ENCODE assay signal across 21 cellular contexts in the genomic region with DNA sequence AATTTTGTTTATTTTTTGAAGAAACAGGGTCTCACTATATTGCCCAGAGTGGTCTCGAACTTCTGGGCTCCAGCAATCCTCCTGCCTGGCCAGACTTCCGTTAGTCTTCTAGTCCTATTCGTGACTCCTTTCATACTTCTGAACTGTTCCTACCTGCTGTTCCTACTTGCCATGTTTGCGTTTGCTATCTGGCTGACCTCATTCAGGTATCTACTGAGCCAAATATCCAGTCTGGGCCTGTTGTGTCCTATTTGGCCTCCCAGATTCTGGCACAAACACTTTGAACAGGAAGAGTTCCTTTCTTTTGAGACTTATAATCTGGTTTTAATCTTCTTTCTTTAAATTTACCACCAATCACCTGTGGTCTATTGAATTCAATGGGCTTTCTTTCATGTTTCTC. TPM values are rescaled to one million over a fixed set of nuclear protein-coding genes. Genes with fewer than 3 reads are reported as not detected.
DNase-seq lines count a peak whose midpoint lies in the region; ATAC-seq, FAIRE-seq and TF ChIP-seq lines count a peak whose summit lies in the region.
"Had no signal": no experiment of that assay in that cellular context is flagged by ENCODE, and none has a peak within 500 bp of the region (broad histone marks: within the 10 kb centered on the region; RNA-seq: fewer than 3 reads in every experiment).

No MANE protein-coding gene starts in this region.

- peaks cover 5% of the 10 kb centered on the region for H3K27me3 Mint-ChIP-seq in neural progenitor cell (ENCODE audit: insufficient read depth, low read depth)
- H3K27me3 Mint-ChIP-seq in activated CD4-positive, alpha-beta T cell treated with anti-CD3 and anti-CD28 coated beads, Interleukin-2, amount 10 ng/mL, durations not matched to agents 24 days and 14 days = peaks cover 16% of the 10 kb centered on the region

- RAD21 ChIA-PET in HCT116 (lab: Charles Lee; ENCODE audit: low non-redundant PET in 1 of 2, low total read pairs in 2 of 2, uncharacterized antibody in 2 of 2, unreplicated experiment in 2 of 2) = no interaction called here

- H3K4me3 ChIP-seq in HCT116 (replicated peaks in 1 of 2; ENCODE audit: low read depth in 1 of 2, low read length in 2 of 2) (no peak overlapping the region), K562 (no peak overlapping the region), neural progenitor cell (no peak overlapping the region)
- H3K4me3 ChIP-seq: PC-9, SJSA1 had no signal

- BruUV-seq in HCT116 (replicated peaks; lab: Mats Ljungman, UMichigan) (no TSS peak), K562 (replicated peaks; lab: Mats Ljungman, UMichigan) (no TSS peak)

- TF ChIP-seq CTCF in HCT116 (IDR thresholded peaks at IDR 0.05 in 2 of 3, conservative IDR thresholded peaks at IDR 0.05 in 1 of 3; ENCODE audit: borderline replicate concordance in 1 of 3, insufficient read depth in 1 of 3, low read depth in 2 of 3, low read length in 2 of 3) = no peak
- no peak for TF ChIP-seq CTCF in K562 (IDR thresholded peaks at IDR 0.05 in 2 of 3, conservative IDR thresholded peaks at IDR 0.05 in 1 of 3; ENCODE audit: insufficient read depth in 2 of 3, low read depth in 1 of 3, low read length in 3 of 3)
- no peak for TF ChIP-seq CTCF in neural progenitor cell (IDR thresholded peaks at IDR 0.05)

- peak overlapping the region; percentile 7 for H3K4me3 Mint-ChIP-seq in neural progenitor cell
- H3K4me3 Mint-ChIP-seq in activated CD4-positive, alpha-beta T cell treated with anti-CD3 and anti-CD28 coated beads, Interleukin-2, amount 10 ng/mL, durations not matched to agents 24 days and 14 days = no peak overlapping the region

- POLR2A ChIA-PET in HCT116 (lab: Charles Lee) = no interaction called here
- POLR2A ChIA-PET in K562 (lab: Yijun Ruan, JAX) = no interaction called here

- no peaks in the 10 kb centered on the region for H3K36me3 Mint-ChIP-seq in neural progenitor cell
- H3K36me3 Mint-ChIP-seq in activated CD4-positive, alpha-beta T cell treated with anti-CD3 and anti-CD28 coated beads, Interleukin-2, amount 10 ng/mL, durations not matched to agents 24 days and 14 days (ENCODE audit: low read depth) = no peaks in the 10 kb centered on the region

- H4K20me1 ChIP-seq in HCT116 (ENCODE audit: insufficient read depth) (no peaks in the 10 kb centered on the region), K562 (replicated peaks; ENCODE audit: control insufficient read depth, insufficient read depth, low read length) (no peaks in the 10 kb centered on the region), neural progenitor cell (ENCODE audit: low read depth) (no peaks in the 10 kb centered on the region)

- in situ Hi-C loops in K562 (cut with MboI) = no loop called here

- H3K9me1 ChIP-seq in K562 (ENCODE audit: control insufficient read depth, insufficient read depth, low read length) = no peaks in the 10 kb centered on the region

- CTCF ChIA-PET in HCT116 (lab: Charles Lee) = no interaction called here
- CTCF ChIA-PET in K562 (lab: Yijun Ruan, JAX; ENCODE audit: low intra/inter-chr PET ratio) = no interaction called here

- TF ChIP-seq EP300 in K562 (IDR thresholded peaks at IDR 0.05; ENCODE audit: low read length) = no peak

- no peak overlapping the region for H3K9ac ChIP-seq in HCT116 (ENCODE audit: low read length)
- no peak overlapping the region for H3K9ac ChIP-seq in K562 (ENCODE audit: insufficient read depth in 1 of 2, low read depth in 2 of 2, low read length in 2 of 2)
- H3K9ac ChIP-seq in neural progenitor cell = no peak overlapping the region

- H3K9me2 ChIP-seq in HCT116 (ENCODE audit: insufficient read depth) = no peaks in the 10 kb centered on the region

- no peaks in the 10 kb centered on the region for H3F3A ChIP-seq in neural progenitor cell (ENCODE audit: low read depth)

- H3K27ac ChIP-seq in HCT116 (ENCODE audit: low read depth, low read length) = no peak overlapping the region
- no peak overlapping the region for H3K27ac ChIP-seq in K562 (ENCODE audit: extremely low read depth, low read depth, low read length)
- no peak overlapping the region for H3K27ac ChIP-seq in neural progenitor cell
- H3K27ac ChIP-seq: PC-9, SJSA1 had no signal

- H3K9me3 ChIP-seq in HCT116 (ENCODE audit: control insufficient read depth in 1 of 2, insufficient read depth in 1 of 2, low read depth in 1 of 2, low read length in 2 of 2) = no peaks in the 10 kb centered on the region
- H3K9me3 ChIP-seq in K562 (replicated peaks; ENCODE audit: control insufficient read depth, insufficient read depth, low read depth, low read length) = no peaks in the 10 kb centered on the region
- H3K9me3 ChIP-seq in neural progenitor cell (ENCODE audit: low read depth) = no peaks in the 10 kb centered on the region
- H3K9me3 ChIP-seq: SJSA1 had no signal

- H2AFZ ChIP-seq in HCT116 (ENCODE audit: low read depth, low read length, poor library complexity, severe bottlenecking) = peak overlapping the region; percentile 40
- H2AFZ ChIP-seq in K562 (ENCODE audit: low read depth, low read length) = peak overlapping the region; percentile 44; the same call in 1 of the 2 replicates
- no peak overlapping the region for H2AFZ ChIP-seq in neural progenitor cell (replicated peaks)
- H2AFZ ChIP-seq: PC-9 had no signal

- peaks cover 0 to 2% of the 10 kb centered on the region in 2 experiments; a peak in 1 of 4 replicates for H3K4me1 ChIP-seq in HCT116 (ENCODE audit: control insufficient read depth in 1 of 2, insufficient read depth in 2 of 2, low read length in 2 of 2)
- H3K4me1 ChIP-seq in K562 (replicated peaks in 1 of 2; ENCODE audit: control insufficient read depth in 2 of 2, insufficient read depth in 2 of 2, low read length in 2 of 2) = peaks cover 3 to 15% of the 10 kb centered on the region in 2 experiments; a peak in 4 of 5 replicates
- no peaks in the 10 kb centered on the region for H3K4me1 ChIP-seq in neural progenitor cell
- H3K4me1 ChIP-seq: SJSA1 had no signal

- no peak overlapping the region for H3K27ac Mint-ChIP-seq in neural progenitor cell
- no peak overlapping the region for H3K27ac Mint-ChIP-seq in activated CD4-positive, alpha-beta T cell treated with anti-CD3 and anti-CD28 coated beads, Interleukin-2, amount 10 ng/mL, durations not matched to agents 24 days and 14 days

- TF ChIP-seq RAD21 in HCT116 (IDR thresholded peaks at IDR 0.05; ENCODE audit: low read depth) = no peak
- TF ChIP-seq RAD21 in K562 (CRISPR knock-in tag; conservative IDR thresholded peaks at IDR 0.05 in 1 of 2, IDR thresholded peaks at IDR 0.05 in 1 of 2) = no peak

- intact Hi-C loops in HCT116 (cut with micrococcal nuclease) = no loop called here
- intact Hi-C loops in K562 (cut with micrococcal nuclease) = no loop called here
- intact Hi-C loops in activated CD4-positive, alpha-beta T cell treated with anti-CD3 and anti-CD28 coated beads, Interleukin-2, amount 10 ng/mL, durations not matched to agents 24 days and 14 days (cut with micrococcal nuclease) = no loop called here

- no peaks in the 10 kb centered on the region for H3K27me3 ChIP-seq in HCT116 (ENCODE audit: insufficient read depth, low read length)
- no peaks in the 10 kb centered on the region for H3K27me3 ChIP-seq in K562 (ENCODE audit: control insufficient read depth in 2 of 2, insufficient read depth in 2 of 2, low read length in 2 of 2)
- H3K27me3 ChIP-seq in neural progenitor cell = no peaks in the 10 kb centered on the region

- FAIRE-seq in K562 (lab: Jason Lieb, UNC) = no peak
- FAIRE-seq: A204.1 had no signal

- TF ChIP-seq POLR2A in HCT116 (IDR thresholded peaks at IDR 0.05; ENCODE audit: borderline replicate concordance, extremely low read depth, insufficient read depth, insufficient read length) (no peak), K562 (conservative IDR thresholded peaks at IDR 0.05) (no peak)

- no peaks in the 10 kb centered on the region for H3K79me2 ChIP-seq in HCT116 (ENCODE audit: insufficient read depth, low read length)
- no peaks in the 10 kb centered on the region for H3K79me2 ChIP-seq in K562 (ENCODE audit: control insufficient read depth, insufficient read depth, low read length)
- H3K79me2 ChIP-seq in neural progenitor cell (ENCODE audit: low read depth) = no peaks in the 10 kb centered on the region

- H3K4me1 Mint-ChIP-seq in neural progenitor cell = peaks cover 6% of the 10 kb centered on the region
- no peaks in the 10 kb centered on the region for H3K4me1 Mint-ChIP-seq in activated CD4-positive, alpha-beta T cell treated with anti-CD3 and anti-CD28 coated beads, Interleukin-2, amount 10 ng/mL, durations not matched to agents 24 days and 14 days

- peaks cover 2% of the 10 kb centered on the region for H3K9me3 Mint-ChIP-seq in neural progenitor cell
- H3K9me3 Mint-ChIP-seq in activated CD4-positive, alpha-beta T cell treated with anti-CD3 and anti-CD28 coated beads, Interleukin-2, amount 10 ng/mL, durations not matched to agents 24 days and 14 days = no peaks in the 10 kb centered on the region

- DNase-seq in HCT116 (ENCODE audit: low read depth, low spot score) = no peak
- DNase-seq in K562 (ENCODE audit: extremely low read depth in 1 of 4, low spot score in 3 of 4) = no peak
- no peak for DNase-seq in neural progenitor cell (ENCODE audit: low spot score)
- no peak for DNase-seq in activated CD4-positive, alpha-beta T cell treated with anti-CD3 and anti-CD28 coated beads, Interleukin-2, amount 10 ng/mL, durations not matched to agents 24 days and 14 days
- no peak for DNase-seq in A172 (ENCODE audit: low spot score)
- DNase-seq: DMS79, KG1, NCI-H1105, NCI-H146, NCI-H2029, NCI-H2227 treated with DMSO at 0.1 percent for 48 hours, NCI-H510A, NCI-H748 treated with DMSO at 0.1 percent for 48 hours, PC-9 had no signal

- H3K36me3 ChIP-seq in HCT116 (ENCODE audit: control insufficient read depth in 1 of 2, insufficient read depth in 2 of 2, low read length in 2 of 2) (no peaks in the 10 kb centered on the region), K562 (ENCODE audit: control insufficient read depth, insufficient read depth, low read length) (no peaks in the 10 kb centered on the region), neural progenitor cell (no peaks in the 10 kb centered on the region)
- H3K36me3 ChIP-seq: SJSA1 had no signal

- no peak for ATAC-seq in HCT116
- no peak for ATAC-seq in K562
- peak; percentile 97 for ATAC-seq in esophagus mucosa
- no peak for ATAC-seq in activated CD4-positive, CD25-positive, alpha-beta regulatory T cell treated with anti-CD3 and anti-CD28 coated beads, Interleukin-2, amount 50 U/mL, for 24 hours
- no peak for ATAC-seq in HG03457 (IDR thresholded peaks at IDR 0.05; ENCODE audit: unreplicated experiment)

- 42% methylated on average over 4 of the region's 4 CpGs for WGBS in K562 (ENCODE audit: insufficient coverage, low coverage, missing lambda C conversion rate)

- H3K4me2 ChIP-seq in HCT116 (ENCODE audit: low read length) (no peak overlapping the region), K562 (ENCODE audit: insufficient read depth, low read length) (no peak overlapping the region), neural progenitor cell (no peak overlapping the region)
- H3K4me2 ChIP-seq: PC-9 had no signal

RNA-seq across cellular contexts. Expression of a gene that starts 6.9 kb away (rescaled TPM):
- total RNA-seq in HCT116 (2021; ENCODE audit: unreplicated experiment) (not detected), K562 (2014; rRNA removed) (not detected in 2 replicates), K562 (2014; rRNA removed; fragmentation: Illumina TruSeq; extraction: Trizol) (not detected in 2 replicates), K562 (2015; rRNA removed; fragmentation: Illumina TruSeq; extraction: Trizol) (not detected in 2 replicates), K562 (2021) (not detected in 2 replicates), esophagus mucosa (not detected), neural progenitor cell (ENCODE audit: low replicate concordance) (not detected in 2 replicates)
- 0.06 and 0.26 TPM in 2 replicates for polyA plus RNA-seq in HCT116 (2012)
- not detected in 2 replicates for total RNA-seq in K562 (2011; cell fraction: chromatin; rRNA removed; ENCODE audit: low replicate concordance)
- total RNA-seq in K562 (2011; cell fraction: nucleolus; rRNA removed) = not detected in 2 replicates
- total RNA-seq in K562 (2011; cell fraction: nucleoplasm; rRNA removed) = not detected in 2 replicates
- polyA plus RNA-seq in K562 (2011; rRNA removed) (not detected in 2 replicates), K562 (2014; fragmentation: Illumina TruSeq; extraction: Trizol) (not detected in 2 replicates), K562 (2014; fragmentation: Nextera tagmentation; extraction: Ambion mirVana) (under 1 TPM in 1 of 2 experiments, not detected in 1; 0.11 TPM), K562 (2014; rRNA removed) (not detected in 2 replicates)
- not detected in 2 replicates for polyA plus RNA-seq in K562 (2011; cell fraction: cytosol; rRNA removed)
- polyA plus RNA-seq in K562 (2011; cell fraction: nucleus; rRNA removed) = not detected in 2 replicates
- 0.52 and 0.61 TPM in 2 replicates for polyA plus RNA-seq in K562 (2012)
- not detected in 2 replicates for polyA minus RNA-seq in K562 (2011; rRNA and poly(A)+ RNA removed)
- not detected in 2 replicates for polyA minus RNA-seq in K562 (2011; cell fraction: cytosol; rRNA and poly(A)+ RNA removed)
- polyA minus RNA-seq in K562 (2011; cell fraction: nucleus; rRNA and poly(A)+ RNA removed) = not detected in 2 replicates
- total RNA-seq in activated CD4-positive, alpha-beta T cell treated with anti-CD3 and anti-CD28 coated beads, Interleukin-2, amount 10 ng/mL, durations not matched to agents 24 days and 14 days = not detected in 2 replicates
- 0.50 TPM in 1 of 2 replicates, not detected in the other for total RNA-seq in A172 (2014; rRNA removed; shearing (Covaris generic))
- total RNA-seq: H4, HT-29, PC-9, SJSA1 had no signal

RNA-seq across cellular contexts. Expression of a gene that starts 13.7 kb away (rescaled TPM):
- total RNA-seq in HCT116 (2021; ENCODE audit: unreplicated experiment) (not detected), K562 (2014; rRNA removed) (not detected in 2 replicates), K562 (2014; rRNA removed; fragmentation: Illumina TruSeq; extraction: Trizol) (not detected in 2 replicates), K562 (2015; rRNA removed; fragmentation: Illumina TruSeq; extraction: Trizol) (not detected in 2 replicates), K562 (2021) (not detected in 2 replicates), esophagus mucosa (29.3 TPM), neural progenitor cell (ENCODE audit: low replicate concordance) (0.46 and 0.69 TPM in 2 replicates)
- 0.15 and 0.35 TPM in 2 replicates for polyA plus RNA-seq in HCT116 (2012)
- not detected in 2 replicates for total RNA-seq in K562 (2011; cell fraction: chromatin; rRNA removed; ENCODE audit: low replicate concordance)
- not detected in 2 replicates for total RNA-seq in K562 (2011; cell fraction: nucleolus; rRNA removed)
- total RNA-seq in K562 (2011; cell fraction: nucleoplasm; rRNA removed) = not detected in 2 replicates
- polyA plus RNA-seq in K562 (2011; rRNA removed) (not detected in 2 replicates), K562 (2014; fragmentation: Illumina TruSeq; extraction: Trizol) (not detected in 2 replicates), K562 (2014; fragmentation: Nextera tagmentation; extraction: Ambion mirVana) (not detected), K562 (2014; rRNA removed) (not detected in 2 replicates)
- not detected in 2 replicates for polyA plus RNA-seq in K562 (2011; cell fraction: cytosol; rRNA removed)
- not detected in 2 replicates for polyA plus RNA-seq in K562 (2011; cell fraction: nucleus; rRNA removed)
- 0.08 and 0.22 TPM in 2 replicates for polyA plus RNA-seq in K562 (2012)
- polyA minus RNA-seq in K562 (2011; rRNA and poly(A)+ RNA removed) = not detected in 2 replicates
- not detected in 2 replicates for polyA minus RNA-seq in K562 (2011; cell fraction: cytosol; rRNA and poly(A)+ RNA removed)
- not detected in 2 replicates for polyA minus RNA-seq in K562 (2011; cell fraction: nucleus; rRNA and poly(A)+ RNA removed)
- total RNA-seq in activated CD4-positive, alpha-beta T cell treated with anti-CD3 and anti-CD28 coated beads, Interleukin-2, amount 10 ng/mL, durations not matched to agents 24 days and 14 days = 0.14 TPM in 1 of 2 replicates, not detected in the other
- not detected in 2 replicates for total RNA-seq in A172 (2014; rRNA removed; shearing (Covaris generic))
- total RNA-seq: H4, HT-29, PC-9, SJSA1 had no signal

RNA-seq across cellular contexts. Expression of a gene that starts 19.0 kb away (rescaled TPM):
- 9.8 TPM for total RNA-seq in HCT116 (2021; ENCODE audit: unreplicated experiment)
- 4.8 and 6.1 TPM in 2 replicates for polyA plus RNA-seq in HCT116 (2012)
- total RNA-seq in K562 (2011; cell fraction: chromatin; rRNA removed; ENCODE audit: low replicate concordance) = 32.6 and 66.6 TPM in 2 replicates
- total RNA-seq in K562 (2011; cell fraction: nucleolus; rRNA removed) = 47.7 and 47.8 TPM in 2 replicates
- total RNA-seq in K562 (2011; cell fraction: nucleoplasm; rRNA removed) = 44.7 and 48.8 TPM in 2 replicates
- total RNA-seq in K562 (2014; rRNA removed) = 21.9 and 27.6 TPM in 2 replicates
- total RNA-seq in K562 (2014; rRNA removed; fragmentation: Illumina TruSeq; extraction: Trizol) = 27.7 and 29.2 TPM in 2 replicates
- total RNA-seq in K562 (2015; rRNA removed; fragmentation: Illumina TruSeq; extraction: Trizol) = 24.2 and 25.2 TPM in 2 replicates
- total RNA-seq in K562 (2021) = 27.4 and 27.7 TPM in 2 replicates
- 18.9 and 20.2 TPM in 2 replicates for polyA plus RNA-seq in K562 (2011; rRNA removed)
- 23.3 and 28.0 TPM in 2 replicates for polyA plus RNA-seq in K562 (2011; cell fraction: cytosol; rRNA removed)
- polyA plus RNA-seq in K562 (2011; cell fraction: nucleus; rRNA removed) = 36.3 and 36.4 TPM in 2 replicates
- 18.3 and 24.6 TPM in 2 replicates for polyA plus RNA-seq in K562 (2012)
- polyA plus RNA-seq in K562 (2014; fragmentation: Illumina TruSeq; extraction: Trizol) = 33.4 and 33.6 TPM in 2 replicates
- 10 to 100 TPM in 1 of 2 experiments, 1 to 10 TPM in 1; 9.6 to 12.9 TPM for polyA plus RNA-seq in K562 (2014; fragmentation: Nextera tagmentation; extraction: Ambion mirVana)
- 27.5 and 34.9 TPM in 2 replicates for polyA plus RNA-seq in K562 (2014; rRNA removed)
- 29.7 and 30.1 TPM in 2 replicates for polyA minus RNA-seq in K562 (2011; rRNA and poly(A)+ RNA removed)
- 11.1 and 12.7 TPM in 2 replicates for polyA minus RNA-seq in K562 (2011; cell fraction: cytosol; rRNA and poly(A)+ RNA removed)
- 20.7 and 35.2 TPM in 2 replicates for polyA minus RNA-seq in K562 (2011; cell fraction: nucleus; rRNA and poly(A)+ RNA removed)
- total RNA-seq in esophagus mucosa = 11.4 TPM
- 7.2 and 9.8 TPM in 2 replicates for total RNA-seq in neural progenitor cell (ENCODE audit: low replicate concordance)
- 25.6 and 28.4 TPM in 2 replicates for total RNA-seq in activated CD4-positive, alpha-beta T cell treated with anti-CD3 and anti-CD28 coated beads, Interleukin-2, amount 10 ng/mL, durations not matched to agents 24 days and 14 days
- total RNA-seq in A172 (2014; rRNA removed; shearing (Covaris generic)) = 16.1 and 16.8 TPM in 2 replicates

RNA-seq across cellular contexts. Expression of a gene that starts 21.5 kb away (rescaled TPM):
- total RNA-seq in HCT116 (2021; ENCODE audit: unreplicated experiment) (not detected), K562 (2014; rRNA removed) (0.41 TPM in 1 of 2 replicates, not detected in the other), K562 (2014; rRNA removed; fragmentation: Illumina TruSeq; extraction: Trizol) (not detected in 2 replicates), K562 (2015; rRNA removed; fragmentation: Illumina TruSeq; extraction: Trizol) (0.54 TPM in 1 of 2 replicates, not detected in the other), K562 (2021) (0.64 and 2.6 TPM in 2 replicates), esophagus mucosa (not detected), neural progenitor cell (ENCODE audit: low replicate concordance) (not detected in 2 replicates)
- polyA plus RNA-seq in HCT116 (2012) = 0.40 TPM in 1 of 2 replicates, not detected in the other
- not detected in 2 replicates for total RNA-seq in K562 (2011; cell fraction: chromatin; rRNA removed; ENCODE audit: low replicate concordance)
- total RNA-seq in K562 (2011; cell fraction: nucleolus; rRNA removed) = not detected in 2 replicates
- 1.2 TPM in 1 of 2 replicates, not detected in the other for total RNA-seq in K562 (2011; cell fraction: nucleoplasm; rRNA removed)
- polyA plus RNA-seq in K562 (2011; rRNA removed) (0.50 TPM in 1 of 2 replicates, not detected in the other), K562 (2014; fragmentation: Illumina TruSeq; extraction: Trizol) (1.1 TPM in 1 of 2 replicates, not detected in the other), K562 (2014; fragmentation: Nextera tagmentation; extraction: Ambion mirVana) (1 to 10 TPM in 1 of 2 experiments, under 1 TPM in 1; 0.93 to 1.6 TPM), K562 (2014; rRNA removed) (not detected in 2 replicates)
- polyA plus RNA-seq in K562 (2011; cell fraction: cytosol; rRNA removed) = 0.50 TPM in 1 of 2 replicates, not detected in the other
- not detected in 2 replicates for polyA plus RNA-seq in K562 (2011; cell fraction: nucleus; rRNA removed)
- 0.27 and 1.2 TPM in 2 replicates for polyA plus RNA-seq in K562 (2012)
- polyA minus RNA-seq in K562 (2011; rRNA and poly(A)+ RNA removed) = 1.4 TPM in 1 of 2 replicates, not detected in the other
- 19.8 TPM in 1 of 2 replicates, not detected in the other for polyA minus RNA-seq in K562 (2011; cell fraction: cytosol; rRNA and poly(A)+ RNA removed)
- polyA minus RNA-seq in K562 (2011; cell fraction: nucleus; rRNA and poly(A)+ RNA removed) = not detected in 2 replicates
- not detected in 2 replicates for total RNA-seq in activated CD4-positive, alpha-beta T cell treated with anti-CD3 and anti-CD28 coated beads, Interleukin-2, amount 10 ng/mL, durations not matched to agents 24 days and 14 days
- not detected in 2 replicates for total RNA-seq in A172 (2014; rRNA removed; shearing (Covaris generic))
- total RNA-seq: H4, HT-29, PC-9, SJSA1 had no signal

RNA-seq across cellular contexts. Expression of a gene that starts 29.8 kb away (rescaled TPM):
- total RNA-seq in HCT116 (2021; ENCODE audit: unreplicated experiment) = 0.86 TPM
- polyA plus RNA-seq in HCT116 (2012) = 0.61 TPM in 1 of 2 replicates, not detected in the other
- total RNA-seq in K562 (2011; cell fraction: chromatin; rRNA removed; ENCODE audit: low replicate concordance) = 0.95 TPM in 1 of 2 replicates, not detected in the other
- not detected in 2 replicates for total RNA-seq in K562 (2011; cell fraction: nucleolus; rRNA removed)
- total RNA-seq in K562 (2011; cell fraction: nucleoplasm; rRNA removed) = not detected in 2 replicates
- 0.29 TPM in 1 of 2 replicates, not detected in the other for total RNA-seq in K562 (2014; rRNA removed)
- total RNA-seq in K562 (2014; rRNA removed; fragmentation: Illumina TruSeq; extraction: Trizol) = not detected in 2 replicates
- 0.69 and 0.98 TPM in 2 replicates for total RNA-seq in K562 (2015; rRNA removed; fragmentation: Illumina TruSeq; extraction: Trizol)
- 0.31 TPM in 1 of 2 replicates, not detected in the other for total RNA-seq in K562 (2021)
- 0.15 and 0.24 TPM in 2 replicates for polyA plus RNA-seq in K562 (2011; rRNA removed)
- polyA plus RNA-seq in K562 (2011; cell fraction: cytosol; rRNA removed) = 0.24 and 0.32 TPM in 2 replicates
- polyA plus RNA-seq in K562 (2011; cell fraction: nucleus; rRNA removed) = 0.55 and 1.3 TPM in 2 replicates
- polyA plus RNA-seq in K562 (2012) = 1.7 and 9.0 TPM in 2 replicates
- 0.30 TPM in 1 of 2 replicates, not detected in the other for polyA plus RNA-seq in K562 (2014; fragmentation: Illumina TruSeq; extraction: Trizol)
- polyA plus RNA-seq in K562 (2014; fragmentation: Nextera tagmentation; extraction: Ambion mirVana) = under 1 TPM; 0.31 to 0.46 TPM
- polyA plus RNA-seq in K562 (2014; rRNA removed) = 0.27 and 0.47 TPM in 2 replicates
- polyA minus RNA-seq in K562 (2011; rRNA and poly(A)+ RNA removed) = 0.46 TPM in 1 of 2 replicates, not detected in the other
- not detected in 2 replicates for polyA minus RNA-seq in K562 (2011; cell fraction: cytosol; rRNA and poly(A)+ RNA removed)
- not detected in 2 replicates for polyA minus RNA-seq in K562 (2011; cell fraction: nucleus; rRNA and poly(A)+ RNA removed)
- 0.76 TPM for total RNA-seq in esophagus mucosa
- 0.34 TPM in 1 of 2 replicates, not detected in the other for total RNA-seq in neural progenitor cell (ENCODE audit: low replicate concordance)
- 0.63 TPM in 1 of 2 replicates, not detected in the other for total RNA-seq in activated CD4-positive, alpha-beta T cell treated with anti-CD3 and anti-CD28 coated beads, Interleukin-2, amount 10 ng/mL, durations not matched to agents 24 days and 14 days
- total RNA-seq in A172 (2014; rRNA removed; shearing (Covaris generic)) = not detected in 2 replicates
- total RNA-seq: HT-29, PC-9 had no signal

Comparison
In these comparisons a context has a peak if more than half of its experiments do, and no peak if none do; other contexts are left out.
1. RNA of a gene that starts 13.7 kb away (total RNA-seq): 29.3 TPM in esophagus mucosa (single experiment); 0.46 to 0.69 TPM in neural progenitor cell, not detected in HCT116 (single experiment), not detected in K562, 0.14 TPM in activated CD4-positive, alpha-beta T cell treated with anti-CD3 and anti-CD28 coated beads, Interleukin-2, amount 10 ng/mL, durations not matched to agents 24 days and 14 days and not detected in A172; every median in the first group is over 10 times any median in the second.